16 cellular contexts compared by ENCODE assay signal in the genomic region with DNA sequence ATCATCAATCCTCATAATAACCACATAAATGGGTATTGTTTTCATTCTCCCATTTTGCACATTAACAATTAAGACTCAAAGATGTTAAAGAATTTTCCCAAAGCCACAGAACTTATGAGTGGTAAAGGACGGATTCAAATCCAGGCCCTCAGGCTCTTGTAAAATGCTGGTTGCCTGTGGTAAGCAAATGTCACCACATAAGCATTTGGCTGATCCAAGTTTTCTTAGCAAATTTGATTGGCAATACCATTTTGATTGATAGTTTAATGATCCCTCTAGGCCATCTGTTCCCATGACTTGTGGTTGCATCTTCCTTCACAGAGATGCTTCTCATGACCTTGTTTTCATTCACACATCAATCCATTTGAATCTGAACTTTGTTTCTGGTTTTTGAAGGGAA.
A peak's percentile ranks its signal among the peaks of the same experiment; 100 is the strongest.
DNase-seq lines count a peak whose midpoint lies in the region; ATAC-seq and TF ChIP-seq lines count a peak whose summit lies in the region.
"Had no signal": no experiment of that assay in that cellular context is flagged by ENCODE, and none has a peak within 500 bp of the region (broad histone marks: within the 10 kb centered on the region; RNA-seq: fewer than 3 reads in every experiment).

No MANE protein-coding gene starts in this region.

- no peak for TF ChIP-seq CTCF in fibroblast of villous mesenchyme (IDR thresholded peaks at IDR 0.05; ENCODE audit: insufficient read depth, low read depth, low read length)

- DNase-seq in EH (ENCODE audit: low read depth) (peak; percentile 79), RPMI7951 (ENCODE audit: low read depth) (peak; percentile 86), fibroblast of villous mesenchyme (ENCODE audit: low read depth) (peak; percentile 3), LoVo (ENCODE audit: low spot score) (no peak), globus pallidus (ENCODE audit: low spot score) (no peak), NCI-H524 treated with DMSO at 0.1 percent for 48 hours (lab: John Stamatoyannopoulos, UW) (no peak)
- DNase-seq: 8988T; Calu3; CD8-positive, alpha-beta T cell; DMS79 treated with DMSO at 0.1 percent for 48 hours; GDM1; HCEC 1CT; IMR-90 had no signal

- no peak for ATAC-seq in HG03097 (IDR thresholded peaks at IDR 0.05; ENCODE audit: low FRiP score, unreplicated experiment)
- ATAC-seq: CD8-positive, alpha-beta T cell; GM23338 had no signal

- no peak overlapping the region for H3K4me3 ChIP-seq in fibroblast of villous mesenchyme (ENCODE audit: low read depth, low read length)
- H3K4me3 ChIP-seq: BLaER1 treated with 17β-estradiol and CSF1 and Interleukin-3, amounts not matched to agents 10 nM and 100 nM; GM23338 had no signal

Comparison
In these comparisons a context has a peak if more than half of its experiments do, and no peak if none do; other contexts are left out.
1. DNase-seq: peak in EH (single experiment), RPMI7951 (single experiment) and fibroblast of villous mesenchyme (single experiment); none in LoVo (single experiment), globus pallidus (single experiment) and NCI-H524 treated with DMSO at 0.1 percent for 48 hours (single experiment).